ENCODE assay signal across 10 cellular contexts in genomic region chr13:107734891-107735620, GRCh38.
"Had no signal": no experiment of that assay in that cellular context is flagged by ENCODE, and none has a peak within 500 bp of the region (broad histone marks: within the 10 kb centered on the region; RNA-seq: fewer than 3 reads in every experiment).

No MANE protein-coding gene starts in this region.

- DNase-seq: activated naive CD4-positive, alpha-beta T cell; activated naive CD8-positive, alpha-beta T cell treated with anti-CD3 and anti-CD28 coated beads, Interleukin-2, amount 10 ng/mL, durations not matched to agents 7 days and 5 days; effector CD4-positive, alpha-beta T cell; left ventricle myocardium inferior; mucosa of descending colon; naive thymus-derived CD4-positive, alpha-beta T cell; ovary; sigmoid colon; spleen; stimulated activated CD4-positive, alpha-beta T cell treated with anti-CD3 and anti-CD28 coated beads, Interleukin-1b, Interleukin-23, amount 100 ng/mL, for 48 hours had no signal
